ENCODE assay signal across 1 cellular context in the genomic region with DNA sequence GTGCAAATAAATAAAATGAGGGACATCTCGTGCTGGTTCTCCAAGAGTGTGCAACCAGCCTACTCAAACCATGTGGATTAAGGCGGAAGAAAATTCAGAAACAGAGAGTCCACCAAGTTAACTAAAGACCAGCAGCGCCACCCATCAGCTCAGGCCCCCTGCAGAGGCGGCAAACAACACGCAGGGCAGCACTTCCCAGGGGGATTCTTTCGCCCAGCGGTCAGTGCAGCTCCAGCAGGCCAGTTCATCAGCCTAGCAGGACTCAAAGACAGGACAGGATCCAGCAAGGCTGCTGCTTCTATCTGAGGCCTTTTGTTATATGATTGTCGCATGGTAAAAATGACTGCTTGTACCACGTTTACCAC.
TF ChIP-seq lines count a peak whose summit lies in the region.

No MANE protein-coding gene starts in this region.

TF ChIP-seq in GM12891, 5 proteins besides CTCF, POLR2A, EP300 and RAD21:
- TF ChIP-seq POLR2AphosphoS5 (IDR thresholded peaks at IDR 0.05; ENCODE audit: low read depth, low read length) (no peak), POU2F2 (IDR thresholded peaks at IDR 0.05; ENCODE audit: low read depth, low read length) (no peak), PAX5 (IDR thresholded peaks at IDR 0.05; ENCODE audit: insufficient read depth, low read length, severe bottlenecking) (no peak), SPI1 (IDR thresholded peaks at IDR 0.05; ENCODE audit: low read depth, low read length) (no peak), TAF1 (IDR thresholded peaks at IDR 0.05; ENCODE audit: low read depth, low read length) (no peak)
